In the genomic region with DNA sequence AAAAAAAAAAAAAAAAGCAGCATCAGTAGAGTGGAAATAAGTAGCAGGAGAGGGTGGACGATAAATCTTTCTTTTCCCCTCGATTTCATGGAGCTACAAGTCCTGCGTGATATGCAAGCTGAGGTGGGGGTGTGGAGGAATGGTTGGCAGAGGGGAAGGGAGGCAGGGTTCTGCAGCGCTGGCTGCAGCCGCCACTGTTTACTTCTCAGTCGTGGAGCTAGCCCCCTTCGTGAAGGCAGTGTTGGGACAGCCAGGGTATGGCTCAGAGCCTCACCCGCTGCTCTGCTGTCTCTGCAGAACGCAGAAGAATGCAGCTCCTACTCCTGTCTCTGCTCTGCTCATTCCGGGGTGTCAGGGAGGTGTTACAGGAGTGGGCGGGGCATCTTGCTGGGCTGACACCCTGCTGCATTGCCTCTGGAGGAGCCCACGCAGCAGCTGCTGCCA, we compare ENCODE assay signal across 12 cellular contexts.
A peak's percentile ranks its signal among the peaks of the same experiment; 100 is the strongest.
DNase-seq lines count a peak whose midpoint lies in the region; ATAC-seq, FAIRE-seq and TF ChIP-seq lines count a peak whose summit lies in the region.
"Had no signal": no experiment of that assay in that cellular context is flagged by ENCODE, and none has a peak within 500 bp of the region (broad histone marks: within the 10 kb centered on the region; RNA-seq: fewer than 3 reads in every experiment).

No MANE protein-coding gene starts in this region.

- TF ChIP-seq CTCF in astrocyte of the cerebellum (IDR thresholded peaks at IDR 0.05; ENCODE audit: low read depth, low read length, missing control alignments), result no peak

- intact Hi-C loops in activated T-helper 2 cell treated with anti-CD3 and anti-CD28 coated beads, Interferon-gamma antibody, Interleukin-2, Interleukin-4, amounts not matched to agents 10 μg/mL and 5 μg/mL and 100 μg/mL, durations not matched to agents 14 hours and 24 hours and 36 hours (cut with micrococcal nuclease), result no loop called here

- no peak overlapping the region for H3K27ac Mint-ChIP-seq in activated T-helper 2 cell treated with anti-CD3 and anti-CD28 coated beads, Interferon-gamma antibody, Interleukin-2, Interleukin-4, amounts not matched to agents 10 μg/mL and 5 μg/mL and 100 μg/mL, durations not matched to agents 14 hours and 24 hours and 36 hours

- H3K9me3 Mint-ChIP-seq in activated T-helper 2 cell treated with anti-CD3 and anti-CD28 coated beads, Interferon-gamma antibody, Interleukin-2, Interleukin-4, amounts not matched to agents 10 μg/mL and 5 μg/mL and 100 μg/mL, durations not matched to agents 14 hours and 24 hours and 36 hours, result no peaks in the 10 kb centered on the region

- in situ Hi-C loops in astrocyte of the cerebellum (cut with HindIII; ENCODE audit: low sequenced_read_pairs), result loop anchor here (10.0 kb wide), 1 partner anchor 63 kb away; no protein-coding TSS in a partner anchor

- H3K4me3 ChIP-seq in astrocyte of the cerebellum (ENCODE audit: low read depth, low read length), result peak overlapping the region; percentile 30
- H3K4me3 ChIP-seq: right lobe of liver had no signal

- no peaks in the 10 kb centered on the region for H3K36me3 Mint-ChIP-seq in activated T-helper 2 cell treated with anti-CD3 and anti-CD28 coated beads, Interferon-gamma antibody, Interleukin-2, Interleukin-4, amounts not matched to agents 10 μg/mL and 5 μg/mL and 100 μg/mL, durations not matched to agents 14 hours and 24 hours and 36 hours (ENCODE audit: low read depth)

- peak; percentile 2 for DNase-seq in NCI-H82 (lab: John Stamatoyannopoulos, UW)
- no peak for DNase-seq in NCI-H82 treated with DMSO at 0.1 percent for 48 hours (lab: John Stamatoyannopoulos, UW; ENCODE audit: unreplicated experiment)
- no peak for DNase-seq in astrocyte of the cerebellum (ENCODE audit: low read depth)
- DNase-seq in left kidney (ENCODE audit: low read depth, low spot score), result peak; percentile 52
- DNase-seq in urothelium cell line (ENCODE audit: low spot score), result peak; percentile 16
- no peak for DNase-seq in kidney tubule cell (ENCODE audit: low spot score)
- DNase-seq in activated T-helper 2 cell treated with anti-CD3 and anti-CD28 coated beads, Interferon-gamma antibody, Interleukin-2, Interleukin-4, amounts not matched to agents 10 μg/mL and 5 μg/mL and 100 μg/mL, durations not matched to agents 14 hours and 24 hours and 36 hours (ENCODE audit: low spot score), result no peak
- DNase-seq: activated effector memory CD4-positive, alpha-beta T cell treated with Interleukin-2 at 50 U/mL for 16 hours; NCI-H1436 treated with DMSO at 0.1 percent for 48 hours; right lobe of liver had no signal

- H3K4me3 Mint-ChIP-seq in activated T-helper 2 cell treated with anti-CD3 and anti-CD28 coated beads, Interferon-gamma antibody, Interleukin-2, Interleukin-4, amounts not matched to agents 10 μg/mL and 5 μg/mL and 100 μg/mL, durations not matched to agents 14 hours and 24 hours and 36 hours (ENCODE audit: low read depth), result no peak overlapping the region

- no peaks in the 10 kb centered on the region for H3K27me3 Mint-ChIP-seq in activated T-helper 2 cell treated with anti-CD3 and anti-CD28 coated beads, Interferon-gamma antibody, Interleukin-2, Interleukin-4, amounts not matched to agents 10 μg/mL and 5 μg/mL and 100 μg/mL, durations not matched to agents 14 hours and 24 hours and 36 hours (ENCODE audit: low read depth)

- no peaks in the 10 kb centered on the region for H3K4me1 Mint-ChIP-seq in activated T-helper 2 cell treated with anti-CD3 and anti-CD28 coated beads, Interferon-gamma antibody, Interleukin-2, Interleukin-4, amounts not matched to agents 10 μg/mL and 5 μg/mL and 100 μg/mL, durations not matched to agents 14 hours and 24 hours and 36 hours (ENCODE audit: low read depth)

- no peak for FAIRE-seq in urothelium cell line (lab: Jason Lieb, UNC)
- FAIRE-seq: A204.1 had no signal

- ATAC-seq in HG03045 (IDR thresholded peaks at IDR 0.05; ENCODE audit: unreplicated experiment), result no peak

Comparison
In these comparisons a context has a peak if more than half of its experiments do, and no peak if none do; other contexts are left out.
1. DNase-seq: peak in NCI-H82 (single experiment), left kidney (single experiment) and urothelium cell line (single experiment); none in NCI-H82 treated with DMSO at 0.1 percent for 48 hours (single experiment), astrocyte of the cerebellum (single experiment), kidney tubule cell (single experiment) and activated T-helper 2 cell treated with anti-CD3 and anti-CD28 coated beads, Interferon-gamma antibody, Interleukin-2, Interleukin-4, amounts not matched to agents 10 μg/mL and 5 μg/mL and 100 μg/mL, durations not matched to agents 14 hours and 24 hours and 36 hours (single experiment).